ENCODE assay signal across 15 cellular contexts in the genomic region with DNA sequence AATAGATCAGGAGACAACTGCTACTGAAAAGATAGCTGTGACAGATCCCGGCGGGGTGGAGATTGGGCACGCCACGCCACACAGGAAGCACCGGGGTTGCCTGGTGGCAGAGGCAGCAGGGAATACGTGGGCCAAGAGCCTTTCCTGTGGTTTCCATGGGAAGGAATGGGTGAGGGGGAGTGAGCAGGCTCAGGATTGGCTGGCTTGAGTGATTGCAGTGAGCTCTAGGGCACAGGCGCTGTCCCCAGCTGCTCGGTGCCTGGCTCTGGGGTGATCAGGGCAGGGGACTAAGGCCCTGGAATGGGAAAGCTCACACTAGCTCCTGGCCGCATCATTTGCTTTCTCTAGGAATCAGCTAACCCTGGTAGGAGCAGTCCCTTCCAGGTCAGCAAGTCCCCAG.
A peak's percentile ranks its signal among the peaks of the same experiment; 100 is the strongest.
DNase-seq lines count a peak whose midpoint lies in the region; ATAC-seq and TF ChIP-seq lines count a peak whose summit lies in the region.
"Had no signal": no experiment of that assay in that cellular context is flagged by ENCODE, and none has a peak within 500 bp of the region (broad histone marks: within the 10 kb centered on the region; RNA-seq: fewer than 3 reads in every experiment).

No MANE protein-coding gene starts in this region.

- CTCF ChIA-PET in activated CD4-positive, alpha-beta T cell treated with anti-CD3 and anti-CD28 coated beads, Interleukin-2, amount 10 ng/mL, durations not matched to agents 7 days and 5 days (lab: Charles Lee): interaction anchor here (1.0 to 1.5 kb wide), 2 partner anchors 16 to 285 kb away, joined by 3 to 4 read pairs; no protein-coding TSS in a partner anchor

- ATAC-seq in omental fat pad (ENCODE audit: low FRiP score): no peak
- ATAC-seq: natural killer cell, T-cell had no signal

- TF ChIP-seq CTCF in spleen (IDR thresholded peaks at IDR 0.05 in 8 of 11, conservative IDR thresholded peaks at IDR 0.05 in 3 of 11) (no peak), omental fat pad (IDR thresholded peaks at IDR 0.05) (no peak)

- H3K36me3 Mint-ChIP-seq in activated CD4-positive, alpha-beta T cell treated with anti-CD3 and anti-CD28 coated beads, Interleukin-2, amount 10 ng/mL, durations not matched to agents 7 days and 5 days (ENCODE audit: low read depth): no peaks in the 10 kb centered on the region
- H3K36me3 Mint-ChIP-seq: natural killer cell, T-cell had no signal

- no peak overlapping the region for H3K4me3 ChIP-seq in spleen

- WGBS in spleen, 5 donors: 22 to 37% (median 25%) methylated on average over 9 of the region's 9 CpGs

- peak overlapping the region in 1 of 8 donors; percentile 12 for H3K27ac ChIP-seq in spleen

- no peaks in the 10 kb centered on the region for H3K9me3 Mint-ChIP-seq in activated CD4-positive, alpha-beta T cell treated with anti-CD3 and anti-CD28 coated beads, Interleukin-2, amount 10 ng/mL, durations not matched to agents 7 days and 5 days
- H3K9me3 Mint-ChIP-seq: natural killer cell, T-cell had no signal

- peak; percentile 25 to 65 for DNase-seq in NCI-H2081 (lab: John Stamatoyannopoulos, UW)
- no peak for DNase-seq in NCI-H2081 treated with DMSO at 0.1 percent for 48 hours (lab: John Stamatoyannopoulos, UW)
- DNase-seq in UCSD-AML1 (lab: John Stamatoyannopoulos, UW; ENCODE audit: unreplicated experiment): peak; percentile 78
- peak; percentile 57 for DNase-seq in islet precursor cell
- DNase-seq in spleen: peak; percentile 60
- no peak for DNase-seq in omental fat pad (ENCODE audit: low spot score)
- no peak for DNase-seq in activated CD4-positive, alpha-beta T cell treated with anti-CD3 and anti-CD28 coated beads, Interleukin-2, amount 10 ng/mL, durations not matched to agents 7 days and 5 days
- DNase-seq in effector CD8-positive, alpha-beta T cell (lab: John Stamatoyannopoulos, UW): no peak
- DNase-seq: activated CD4-positive, alpha-beta T cell treated with anti-CD3 and anti-CD28 coated beads, Interleukin-2, amount 50 U/mL, for 48 hours; activated naive CD4-positive, alpha-beta T cell treated with Interleukin-2 at 50 U/mL for 16 hours; cerebellar nuclear complex; DMS79 treated with DMSO at 0.1 percent for 48 hours; natural killer cell; T-cell had no signal

- POLR2A ChIA-PET in activated CD4-positive, alpha-beta T cell treated with anti-CD3 and anti-CD28 coated beads, Interleukin-2, amount 10 ng/mL, durations not matched to agents 7 days and 5 days (lab: Charles Lee): no interaction called here

- no peak for TF ChIP-seq POLR2A in spleen (IDR thresholded peaks at IDR 0.05)

- peaks cover 0 to 26% (median 21%) of the 10 kb centered on the region in 7 donors for H3K27me3 ChIP-seq in spleen (replicated peaks in 1 of 7)

- peaks cover 41% of the 10 kb centered on the region for H3K27me3 Mint-ChIP-seq in activated CD4-positive, alpha-beta T cell treated with anti-CD3 and anti-CD28 coated beads, Interleukin-2, amount 10 ng/mL, durations not matched to agents 7 days and 5 days

- peaks cover 6% of the 10 kb centered on the region for H3K4me1 Mint-ChIP-seq in activated CD4-positive, alpha-beta T cell treated with anti-CD3 and anti-CD28 coated beads, Interleukin-2, amount 10 ng/mL, durations not matched to agents 7 days and 5 days
- H3K4me1 Mint-ChIP-seq: natural killer cell had no signal

- no peak overlapping the region for H3K4me3 Mint-ChIP-seq in activated CD4-positive, alpha-beta T cell treated with anti-CD3 and anti-CD28 coated beads, Interleukin-2, amount 10 ng/mL, durations not matched to agents 7 days and 5 days
- H3K4me3 Mint-ChIP-seq: natural killer cell, T-cell had no signal

- peaks cover 6 to 35% (median 15%) of the 10 kb centered on the region in 6 donors for H3K4me1 ChIP-seq in spleen

- no peak overlapping the region for H3K27ac Mint-ChIP-seq in activated CD4-positive, alpha-beta T cell treated with anti-CD3 and anti-CD28 coated beads, Interleukin-2, amount 10 ng/mL, durations not matched to agents 7 days and 5 days
- H3K27ac Mint-ChIP-seq: natural killer cell, T-cell had no signal

- no peaks in the 10 kb centered on the region for H3K36me3 ChIP-seq in spleen
- H3K36me3 ChIP-seq: upper lobe of left lung had no signal

- peaks cover 0 to 4% (median 0%) of the 10 kb centered on the region in 8 donors for H3K9me3 ChIP-seq in spleen
- H3K9me3 ChIP-seq: upper lobe of left lung had no signal

- intact Hi-C loops in spleen (cut with DNase I; ENCODE audit: low total_unique reads): no loop called here

Comparison
In these comparisons a context has a peak if more than half of its experiments do, and no peak if none do; other contexts are left out.
1. DNase-seq: peak in NCI-H2081 (2 of 2), UCSD-AML1 (single experiment), islet precursor cell (single experiment) and spleen (single experiment); none in NCI-H2081 treated with DMSO at 0.1 percent for 48 hours (single experiment), omental fat pad (single experiment), activated CD4-positive, alpha-beta T cell treated with anti-CD3 and anti-CD28 coated beads, Interleukin-2, amount 10 ng/mL, durations not matched to agents 7 days and 5 days (single experiment) and effector CD8-positive, alpha-beta T cell (single experiment).